ENCODE assay signal across 21 cellular contexts in genomic region chr15:57548835-57549234, GRCh38. TPM values are rescaled to one million over a fixed set of nuclear protein-coding genes. Genes with fewer than 3 reads are reported as not detected.
DNase-seq lines count a peak whose midpoint lies in the region; ATAC-seq and TF ChIP-seq lines count a peak whose summit lies in the region.
"Had no signal": no experiment of that assay in that cellular context is flagged by ENCODE, and none has a peak within 500 bp of the region (broad histone marks: within the 10 kb centered on the region; RNA-seq: fewer than 3 reads in every experiment).

No MANE protein-coding gene starts in this region.

- TF ChIP-seq POLR2A in thyroid gland (IDR thresholded peaks at IDR 0.05): no peak

- H3K27ac ChIP-seq in heart right ventricle: peak overlapping the region in 9 of 10 donors; percentile 76 to 95 (median 88)
- peak overlapping the region in 1 of 2 donors; percentile 69 for H3K27ac ChIP-seq in right atrium auricular region
- H3K27ac ChIP-seq in colonic mucosa: peak overlapping the region; percentile 42
- H3K27ac ChIP-seq in thyroid gland: peak overlapping the region; percentile 80 to 92 (median 87)
- no peak overlapping the region for H3K27ac ChIP-seq in aorta (ENCODE audit: low read depth in 1 of 2, low read length in 2 of 2)
- H3K27ac ChIP-seq: GM23248 had no signal

- TF ChIP-seq CTCF in heart right ventricle (IDR thresholded peaks at IDR 0.05) (no peak), right atrium auricular region (IDR thresholded peaks at IDR 0.05) (no peak), colonic mucosa (IDR thresholded peaks at IDR 0.05) (no peak), mucosa of descending colon (IDR thresholded peaks at IDR 0.05) (no peak), thyroid gland (IDR thresholded peaks at IDR 0.05) (no peak)

- no peak overlapping the region for H3K27ac Mint-ChIP-seq in stimulated activated effector memory CD8-positive, alpha-beta T cell treated with anti-CD3 and anti-CD28 coated beads, Interleukin-12 subunit alpha, Interleukin-12 subunit beta, amount 100 ng/mL, for 72 hours
- H3K27ac Mint-ChIP-seq: activated CD4-positive, alpha-beta T cell treated with anti-CD3 and anti-CD28 coated beads, Interleukin-2, amount 10 ng/mL, durations not matched to agents 7 days and 5 days; activated CD8-positive, alpha-beta memory T cell treated with anti-CD3 and anti-CD28 coated beads, Interleukin-2, amount 10 ng/mL, durations not matched to agents 7 days and 5 days; activated naive CD8-positive, alpha-beta T cell; T-cell had no signal

- H3K36me3 ChIP-seq in heart right ventricle (peaks cover 0 to 37% (median 0%) of the 10 kb centered on the region in 9 donors), right atrium auricular region (no peaks in the 10 kb centered on the region), colonic mucosa (no peaks in the 10 kb centered on the region), mucosa of descending colon (ENCODE audit: low read depth) (no peaks in the 10 kb centered on the region), thyroid gland (peaks cover 26 to 39% of the 10 kb centered on the region in 2 donors), aorta (ENCODE audit: control insufficient read depth in 1 of 2, insufficient read depth in 2 of 2, low read length in 1 of 2) (no peaks in the 10 kb centered on the region)

- no peak overlapping the region for H3K4me3 ChIP-seq in heart right ventricle
- H3K4me3 ChIP-seq in right atrium auricular region: no peak overlapping the region
- no peak overlapping the region for H3K4me3 ChIP-seq in colonic mucosa
- no peak overlapping the region for H3K4me3 ChIP-seq in mucosa of descending colon
- no peak overlapping the region for H3K4me3 ChIP-seq in thyroid gland (replicated peaks in 1 of 3)
- H3K4me3 ChIP-seq in aorta (ENCODE audit: low read length in 2 of 2): no peak overlapping the region
- H3K4me3 ChIP-seq: A549, GM23248 had no signal

- no peaks in the 10 kb centered on the region for H3K4me1 Mint-ChIP-seq in stimulated activated effector memory CD8-positive, alpha-beta T cell treated with anti-CD3 and anti-CD28 coated beads, Interleukin-12 subunit alpha, Interleukin-12 subunit beta, amount 100 ng/mL, for 72 hours
- H3K4me1 Mint-ChIP-seq: activated CD4-positive, alpha-beta T cell treated with anti-CD3 and anti-CD28 coated beads, Interleukin-2, amount 10 ng/mL, durations not matched to agents 7 days and 5 days; activated CD8-positive, alpha-beta memory T cell treated with anti-CD3 and anti-CD28 coated beads, Interleukin-2, amount 10 ng/mL, durations not matched to agents 7 days and 5 days; T-cell had no signal

- H3K4me1 ChIP-seq in heart right ventricle (peaks cover 18 to 53% (median 46%) of the 10 kb centered on the region in 9 donors), right atrium auricular region (peaks cover 0 to 44% of the 10 kb centered on the region in 2 donors), colonic mucosa (no peaks in the 10 kb centered on the region), mucosa of descending colon (ENCODE audit: low read depth) (peaks cover 17% of the 10 kb centered on the region), thyroid gland (peaks cover 34 to 36% of the 10 kb centered on the region in 2 donors), aorta (ENCODE audit: control insufficient read depth in 1 of 2, insufficient read depth in 2 of 2, low read length in 2 of 2) (no peaks in the 10 kb centered on the region)

- H3K4me3 Mint-ChIP-seq in stimulated activated effector memory CD8-positive, alpha-beta T cell treated with anti-CD3 and anti-CD28 coated beads, Interleukin-12 subunit alpha, Interleukin-12 subunit beta, amount 100 ng/mL, for 72 hours: no peak overlapping the region
- H3K4me3 Mint-ChIP-seq: activated CD4-positive, alpha-beta T cell treated with anti-CD3 and anti-CD28 coated beads, Interleukin-2, amount 10 ng/mL, durations not matched to agents 7 days and 5 days; activated CD8-positive, alpha-beta memory T cell treated with anti-CD3 and anti-CD28 coated beads, Interleukin-2, amount 10 ng/mL, durations not matched to agents 7 days and 5 days; activated naive CD8-positive, alpha-beta T cell; neural crest cell; T-cell had no signal

- H3K9me3 ChIP-seq in heart right ventricle (no peaks in the 10 kb centered on the region), right atrium auricular region (no peaks in the 10 kb centered on the region), colonic mucosa (no peaks in the 10 kb centered on the region), mucosa of descending colon (no peaks in the 10 kb centered on the region), thyroid gland (no peaks in the 10 kb centered on the region), aorta (ENCODE audit: control insufficient read depth, low read length) (no peaks in the 10 kb centered on the region)
- H3K9me3 ChIP-seq: A549 had no signal

- H3K9ac ChIP-seq in colonic mucosa (ENCODE audit: low read depth in 2 of 2, low read length in 2 of 2): no peak overlapping the region
- H3K9ac ChIP-seq: GM23248 had no signal

- no peaks in the 10 kb centered on the region for H3K36me3 Mint-ChIP-seq in stimulated activated effector memory CD8-positive, alpha-beta T cell treated with anti-CD3 and anti-CD28 coated beads, Interleukin-12 subunit alpha, Interleukin-12 subunit beta, amount 100 ng/mL, for 72 hours
- H3K36me3 Mint-ChIP-seq: activated CD8-positive, alpha-beta memory T cell treated with anti-CD3 and anti-CD28 coated beads, Interleukin-2, amount 10 ng/mL, durations not matched to agents 7 days and 5 days; activated naive CD8-positive, alpha-beta T cell; T-cell had no signal

- 70 to 74% methylated on average over 5 of the region's 5 CpGs for WGBS in heart right ventricle, 2 donors
- WGBS in thyroid gland, 2 donors: 82 to 88% methylated on average over 5 of the region's 5 CpGs
- WGBS in aorta, 2 donors: 79 to 83% methylated on average over 5 of the region's 5 CpGs

- H3K27me3 ChIP-seq in heart right ventricle (no peaks in the 10 kb centered on the region), right atrium auricular region (no peaks in the 10 kb centered on the region), colonic mucosa (no peaks in the 10 kb centered on the region), thyroid gland (no peaks in the 10 kb centered on the region), aorta (ENCODE audit: control insufficient read depth in 1 of 2, insufficient read depth in 2 of 2, low read length in 1 of 2) (no peaks in the 10 kb centered on the region)

- DNase-seq in heart right ventricle (no peak), right atrium auricular region (ENCODE audit: low spot score) (no peak), colonic mucosa (peak; percentile 63), mucosa of descending colon (peak in 2 of 3 donors; percentile 54 to 61), thyroid gland (no peak), aorta (no peak)
- DNase-seq in stimulated activated effector memory CD8-positive, alpha-beta T cell treated with anti-CD3 and anti-CD28 coated beads, Interleukin-12 subunit alpha, Interleukin-12 subunit beta, amount 100 ng/mL, for 72 hours (ENCODE audit: low spot score in 2 of 2): no peak
- DNase-seq: activated CD4-positive, alpha-beta T cell treated with anti-CD3 and anti-CD28 coated beads, Interleukin-2, amount 10 ng/mL, durations not matched to agents 7 days and 5 days; activated CD8-positive, alpha-beta memory T cell treated with anti-CD3 and anti-CD28 coated beads, Interleukin-2, amount 10 ng/mL, durations not matched to agents 7 days and 5 days; GM23248; NCI-H187 treated with DMSO at 0.1 percent for 48 hours; NCI-H82; SHP77 treated with DMSO at 0.1 percent for 48 hours; stimulated activated CD4-positive, alpha-beta T cell treated with anti-CD3 and anti-CD28 coated beads, Interleukin-4, amount 100 ng/mL, for 4 hours; T-cell had no signal

- intact Hi-C loops in heart right ventricle (cut with DNase I) (no loop called here), colonic mucosa (cut with DNase I) (no loop called here), mucosa of descending colon (cut with DNase I, micrococcal nuclease) (no loop called here), thyroid gland (cut with DNase I) (no loop called here), aorta (cut with DNase I) (loop anchor here in 1 of 2 donors (10.0 kb wide), 1 partner anchor 404 kb away; no protein-coding TSS in a partner anchor)

- H3K9me3 Mint-ChIP-seq in stimulated activated effector memory CD8-positive, alpha-beta T cell treated with anti-CD3 and anti-CD28 coated beads, Interleukin-12 subunit alpha, Interleukin-12 subunit beta, amount 100 ng/mL, for 72 hours: no peaks in the 10 kb centered on the region
- H3K9me3 Mint-ChIP-seq: activated CD4-positive, alpha-beta T cell treated with anti-CD3 and anti-CD28 coated beads, Interleukin-2, amount 10 ng/mL, durations not matched to agents 7 days and 5 days; neural crest cell; T-cell had no signal

- no peak for ATAC-seq in heart right ventricle
- ATAC-seq in mucosa of descending colon: peak; percentile 83
- no peak for ATAC-seq in stimulated activated effector memory CD8-positive, alpha-beta T cell treated with anti-CD3 and anti-CD28 coated beads, Interleukin-12 subunit alpha, Interleukin-12 subunit beta, amount 100 ng/mL, for 72 hours
- ATAC-seq in GM21723 (IDR thresholded peaks at IDR 0.05; ENCODE audit: unreplicated experiment): no peak
- ATAC-seq in aorta (ENCODE audit: low FRiP score): no peak
- ATAC-seq: A549; activated CD8-positive, alpha-beta memory T cell treated with anti-CD3 and anti-CD28 coated beads, Interleukin-2, amount 10 ng/mL, durations not matched to agents 7 days and 5 days; T-cell had no signal

RNA-seq across cellular contexts. Expression of gene MYZAP, which starts 42.9 kb away (rescaled TPM):
- total RNA-seq in heart right ventricle (1,000 to 10,000 TPM in 4 of 10 donors, 100 to 1,000 TPM in 6; 505 to 1,280 (median 954) TPM), right atrium auricular region (100 to 1,000 TPM; 305 to 491 TPM), colonic mucosa (10 to 100 TPM; 11.7 to 12.2 TPM), mucosa of descending colon (10 to 100 TPM; 17.5 to 18.8 (median 17.9) TPM), thyroid gland (10 to 100 TPM in 1 of 4 donors, 1 to 10 TPM in 3; 3.2 to 20.7 (median 6.4) TPM), aorta (1 to 10 TPM in 1 of 2 donors, under 1 TPM in 1; 0.84 to 4.2 TPM)
- polyA plus RNA-seq in heart right ventricle (100 to 1,000 TPM; 197 to 303 TPM), aorta (1 to 10 TPM in 1 of 2 donors, under 1 TPM in 1; 0.38 to 7.5 TPM)
- total RNA-seq: activated CD4-positive, alpha-beta T cell treated with anti-CD3 and anti-CD28 coated beads, Interleukin-2, amount 10 ng/mL, durations not matched to agents 7 days and 5 days; activated CD8-positive, alpha-beta memory T cell treated with anti-CD3 and anti-CD28 coated beads, Interleukin-2, amount 10 ng/mL, durations not matched to agents 7 days and 5 days; GM23248; OCI-LY7 had no signal
- polyA plus RNA-seq: fibroblast of lung had no signal

Comparison
In these comparisons a context has a peak if more than half of its experiments do, and no peak if none do; other contexts are left out.
1. DNase-seq: peak in colonic mucosa (single experiment) and mucosa of descending colon (2 of 3); none in heart right ventricle (0 of 2), right atrium auricular region (single experiment), thyroid gland (0 of 2), stimulated activated effector memory CD8-positive, alpha-beta T cell treated with anti-CD3 and anti-CD28 coated beads, Interleukin-12 subunit alpha, Interleukin-12 subunit beta, amount 100 ng/mL, for 72 hours (0 of 2) and aorta (0 of 2).
2. H3K27ac ChIP-seq: peak in heart right ventricle (9 of 10), colonic mucosa (single experiment) and thyroid gland (3 of 3); none in aorta (0 of 2).
3. RNA of gene MYZAP, which starts 42.9 kb away (total RNA-seq): 505 to 1,280 TPM in heart right ventricle and 305 to 491 TPM in right atrium auricular region; 17.5 to 18.8 TPM in mucosa of descending colon, 11.7 to 12.2 TPM in colonic mucosa, 3.2 to 20.7 TPM in thyroid gland and 0.84 to 4.2 TPM in aorta; every median in the first group is over 10 times any median in the second.